Comparison of ENCODE assay signal across 19 cellular contexts in genomic region chr20:36153204-36153603, GRCh38. TPM values are rescaled to one million over a fixed set of nuclear protein-coding genes. Genes with fewer than 3 reads are reported as not detected.
DNase-seq lines count a peak whose midpoint lies in the region; ATAC-seq and TF ChIP-seq lines count a peak whose summit lies in the region.
"Had no signal": no experiment of that assay in that cellular context is flagged by ENCODE, and none has a peak within 500 bp of the region (broad histone marks: within the 10 kb centered on the region; RNA-seq: fewer than 3 reads in every experiment).

No MANE protein-coding gene starts in this region.

- H3K27ac ChIP-seq in GM23338 (ENCODE audit: low read depth), result no peak overlapping the region
- peak overlapping the region; percentile 93 for H3K27ac ChIP-seq in layer of hippocampus (ENCODE audit: low read depth, low read length)
- H3K27ac ChIP-seq in stomach smooth muscle (ENCODE audit: low read length), result peak overlapping the region; percentile 11
- no peak overlapping the region for H3K27ac ChIP-seq in foreskin keratinocyte
- H3K27ac ChIP-seq: brain microvascular endothelial cell, HL-60, KMS-11, SK-N-MC had no signal

- no peak overlapping the region for H3K4me3 ChIP-seq in GM23338
- H3K4me3 ChIP-seq in stomach smooth muscle (ENCODE audit: low read length in 2 of 2), result peak overlapping the region in 1 of 2 donors; percentile 1

- H3K4me1 ChIP-seq in GM23338 (ENCODE audit: insufficient read depth), result peaks cover 11% of the 10 kb centered on the region
- peaks cover 40% of the 10 kb centered on the region for H3K4me1 ChIP-seq in stomach smooth muscle (ENCODE audit: control insufficient read depth, insufficient read depth, low read length)
- H3K4me1 ChIP-seq in foreskin keratinocyte, result no peaks in the 10 kb centered on the region

- DNase-seq in GM23338 (ENCODE audit: low spot score) (no peak), foreskin keratinocyte (no peak), HEK293T (ENCODE audit: extremely low spot score) (no peak)
- no peak for DNase-seq in activated T-helper 1 cell treated with anti-CD3 and anti-CD28 coated beads, Interleukin-12 subunit alpha, Interleukin-12 subunit beta, Interleukin-2, Interleukin-4 antibody, amounts not matched to agents 30 ng/mL and 10 ng/mL and 1 ng/mL, durations not matched to agents 14 hours and 24 hours and 36 hours (ENCODE audit: low spot score)
- DNase-seq: activated CD4-positive, alpha-beta T cell treated with anti-CD3 and anti-CD28 coated beads, Interleukin-2, amount 10 ng/mL, durations not matched to agents 24 days and 14 days; activated naive CD4-positive, alpha-beta T cell treated with Interleukin-2 at 50 U/mL for 16 hours; AML-193; brain microvascular endothelial cell; DMS 273 treated with DMSO at 0.1 percent for 48 hours; GF-D8; kidney glomerular epithelial cell; NCI-H1048; NCI-H2081 treated with DMSO at 0.1 percent for 48 hours had no signal

- CTCF ChIA-PET in HEK293T (lab: Yijun Ruan, JAX), result interaction anchor here (0.9 kb wide), 1 partner anchor 49 kb away, joined by 3 read pairs; no protein-coding TSS in a partner anchor

- H3K9me3 Mint-ChIP-seq in GM23338, result no peaks in the 10 kb centered on the region
- H3K9me3 Mint-ChIP-seq in activated T-helper 1 cell treated with anti-CD3 and anti-CD28 coated beads, Interleukin-12 subunit alpha, Interleukin-12 subunit beta, Interleukin-2, Interleukin-4 antibody, amounts not matched to agents 30 ng/mL and 10 ng/mL and 1 ng/mL, durations not matched to agents 14 hours and 24 hours and 36 hours, result no peaks in the 10 kb centered on the region
- H3K9me3 Mint-ChIP-seq: activated CD4-positive, alpha-beta T cell treated with anti-CD3 and anti-CD28 coated beads, Interleukin-2, amount 10 ng/mL, durations not matched to agents 24 days and 14 days had no signal

- 0 out of 2 replicates have a peak, but pooled peaks cover 4% of the 10 kb centered on the region for H4K20me1 ChIP-seq in GM23338 (replicated peaks; ENCODE audit: insufficient read depth)

- intact Hi-C loops in activated T-helper 1 cell treated with anti-CD3 and anti-CD28 coated beads, Interleukin-12 subunit alpha, Interleukin-12 subunit beta, Interleukin-2, Interleukin-4 antibody, amounts not matched to agents 30 ng/mL and 10 ng/mL and 1 ng/mL, durations not matched to agents 14 hours and 24 hours and 36 hours (cut with micrococcal nuclease), result no loop called here

- peaks cover 12% of the 10 kb centered on the region for H3K27me3 Mint-ChIP-seq in GM23338 (ENCODE audit: insufficient read depth, low read depth, poor library complexity)
- H3K27me3 Mint-ChIP-seq in activated T-helper 1 cell treated with anti-CD3 and anti-CD28 coated beads, Interleukin-12 subunit alpha, Interleukin-12 subunit beta, Interleukin-2, Interleukin-4 antibody, amounts not matched to agents 30 ng/mL and 10 ng/mL and 1 ng/mL, durations not matched to agents 14 hours and 24 hours and 36 hours (ENCODE audit: insufficient read depth), result peaks cover 31% of the 10 kb centered on the region

- no peak overlapping the region for H3K9ac ChIP-seq in stomach smooth muscle (ENCODE audit: low read length in 2 of 2)

- no peak for TF ChIP-seq CTCF in GM23338 (conservative IDR thresholded peaks at IDR 0.05; ENCODE audit: low read depth in 2 of 2)
- TF ChIP-seq CTCF in foreskin keratinocyte (conservative IDR thresholded peaks at IDR 0.05), result no peak

- ATAC-seq in GM23338, result no peak
- ATAC-seq in foreskin keratinocyte, result no peak
- no peak for ATAC-seq in GM19395 (IDR thresholded peaks at IDR 0.05; ENCODE audit: unreplicated experiment)

- H3K9me2 ChIP-seq in GM23338 (ENCODE audit: insufficient read depth), result no peaks in the 10 kb centered on the region

- no peak overlapping the region for H3K4me2 ChIP-seq in GM23338

- no peaks in the 10 kb centered on the region for H3K36me3 Mint-ChIP-seq in GM23338 (ENCODE audit: low read depth)
- H3K36me3 Mint-ChIP-seq in activated T-helper 1 cell treated with anti-CD3 and anti-CD28 coated beads, Interleukin-12 subunit alpha, Interleukin-12 subunit beta, Interleukin-2, Interleukin-4 antibody, amounts not matched to agents 30 ng/mL and 10 ng/mL and 1 ng/mL, durations not matched to agents 14 hours and 24 hours and 36 hours (ENCODE audit: low read depth), result no peaks in the 10 kb centered on the region

- H3K27me3 ChIP-seq in GM23338 (ENCODE audit: insufficient read depth) (no peaks in the 10 kb centered on the region), layer of hippocampus (ENCODE audit: control insufficient read depth, insufficient read depth, low read length) (no peaks in the 10 kb centered on the region), stomach smooth muscle (ENCODE audit: control insufficient read depth in 1 of 2, insufficient read depth in 2 of 2, low read length in 2 of 2) (no peaks in the 10 kb centered on the region), foreskin keratinocyte (peaks cover 49% of the 10 kb centered on the region)
- H3K27me3 ChIP-seq: brain microvascular endothelial cell had no signal

- H3K4me3 Mint-ChIP-seq in GM23338, result peak overlapping the region; percentile 52
- H3K4me3 Mint-ChIP-seq in activated T-helper 1 cell treated with anti-CD3 and anti-CD28 coated beads, Interleukin-12 subunit alpha, Interleukin-12 subunit beta, Interleukin-2, Interleukin-4 antibody, amounts not matched to agents 30 ng/mL and 10 ng/mL and 1 ng/mL, durations not matched to agents 14 hours and 24 hours and 36 hours, result peak overlapping the region; percentile 6
- H3K4me3 Mint-ChIP-seq: activated CD4-positive, alpha-beta T cell treated with anti-CD3 and anti-CD28 coated beads, Interleukin-2, amount 10 ng/mL, durations not matched to agents 24 days and 14 days had no signal

- no peak overlapping the region for H2AFZ ChIP-seq in GM23338

- H3K4me1 Mint-ChIP-seq in GM23338, result peaks cover 15% of the 10 kb centered on the region
- H3K4me1 Mint-ChIP-seq in activated T-helper 1 cell treated with anti-CD3 and anti-CD28 coated beads, Interleukin-12 subunit alpha, Interleukin-12 subunit beta, Interleukin-2, Interleukin-4 antibody, amounts not matched to agents 30 ng/mL and 10 ng/mL and 1 ng/mL, durations not matched to agents 14 hours and 24 hours and 36 hours (ENCODE audit: low read depth), result no peaks in the 10 kb centered on the region

- no peak overlapping the region for H3K27ac Mint-ChIP-seq in GM23338
- H3K27ac Mint-ChIP-seq in activated T-helper 1 cell treated with anti-CD3 and anti-CD28 coated beads, Interleukin-12 subunit alpha, Interleukin-12 subunit beta, Interleukin-2, Interleukin-4 antibody, amounts not matched to agents 30 ng/mL and 10 ng/mL and 1 ng/mL, durations not matched to agents 14 hours and 24 hours and 36 hours, result no peak overlapping the region
- H3K27ac Mint-ChIP-seq: activated CD4-positive, alpha-beta T cell treated with anti-CD3 and anti-CD28 coated beads, Interleukin-2, amount 10 ng/mL, durations not matched to agents 24 days and 14 days had no signal

- no peaks in the 10 kb centered on the region for H3K9me3 ChIP-seq in stomach smooth muscle (ENCODE audit: control insufficient read depth in 2 of 2, low read length in 2 of 2)

- H3K79me2 ChIP-seq in GM23338 (replicated peaks; ENCODE audit: insufficient read depth), result peaks cover 4% of the 10 kb centered on the region; the same call in 1 of the 2 replicates

- no peaks in the 10 kb centered on the region for H3K36me3 ChIP-seq in GM23338 (ENCODE audit: insufficient read depth)
- H3K36me3 ChIP-seq in stomach smooth muscle (ENCODE audit: control insufficient read depth in 2 of 2, insufficient read depth in 2 of 2, low read length in 2 of 2), result no peaks in the 10 kb centered on the region
- H3K36me3 ChIP-seq: brain microvascular endothelial cell had no signal

- POLR2A ChIA-PET in HEK293T (lab: Yijun Ruan, JAX), result no interaction called here

- no peaks in the 10 kb centered on the region for H3F3A ChIP-seq in GM23338 (replicated peaks; ENCODE audit: low read depth)

TF ChIP-seq in GM23338, 12 proteins besides CTCF, POLR2A, EP300 and RAD21:
- TF ChIP-seq JUNB (IDR thresholded peaks at IDR 0.05; ENCODE audit: unreplicated experiment) (no peak), ZNF331 (CRISPR knock-in tag; IDR thresholded peaks at IDR 0.05; ENCODE audit: low read depth) (no peak)
TF ChIP-seq in GM23338: peak in this region for 0.

TF ChIP-seq in HEK293T, 16 proteins besides CTCF, POLR2A, EP300 and RAD21:
- TF ChIP-seq FOXM1 (IDR thresholded peaks at IDR 0.05; ENCODE audit: borderline replicate concordance) (no peak), TARDBP (IDR thresholded peaks at IDR 0.05) (no peak), FOXA1 (IDR thresholded peaks at IDR 0.05) (no peak), BHLHE40 (IDR thresholded peaks at IDR 0.05; ENCODE audit: borderline replicate concordance) (no peak), SUZ12 (IDR thresholded peaks at IDR 0.05) (no peak), ZNF384 (IDR thresholded peaks at IDR 0.05) (no peak), FOXK2 (IDR thresholded peaks at IDR 0.05) (no peak), SP1 (IDR thresholded peaks at IDR 0.05) (no peak), L3MBTL2 (conservative IDR thresholded peaks at IDR 0.05) (no peak), LEF1 (IDR thresholded peaks at IDR 0.05; ENCODE audit: borderline replicate concordance) (no peak), HDGF (IDR thresholded peaks at IDR 0.05; ENCODE audit: borderline replicate concordance) (no peak), CTBP1 (IDR thresholded peaks at IDR 0.05; ENCODE audit: borderline replicate concordance) (no peak)

RNA-seq across cellular contexts. Expression of gene EPB41L1, which starts 1.3 kb away (rescaled TPM):
- 33.1 and 48.7 TPM in 2 replicates for total RNA-seq in GM23338 (2014; rRNA removed; shearing (Covaris generic))
- polyA plus RNA-seq in GM23338 (2016; fragmentation: Nextera tagmentation; extraction: Ambion mirVana) (24.1 and 29.9 TPM in 2 replicates), foreskin keratinocyte (0.50 and 0.69 TPM in 2 replicates)
- total RNA-seq in activated T-helper 1 cell treated with anti-CD3 and anti-CD28 coated beads, Interleukin-12 subunit alpha, Interleukin-12 subunit beta, Interleukin-2, Interleukin-4 antibody, amounts not matched to agents 30 ng/mL and 10 ng/mL and 1 ng/mL, durations not matched to agents 14 hours and 24 hours and 36 hours, result 0.23 TPM in 1 of 2 replicates, not detected in the other
- 1.5 and 2.0 TPM in 2 replicates for total RNA-seq in foreskin keratinocyte

Comparison
In these comparisons a context has a peak if more than half of its experiments do, and no peak if none do; other contexts are left out.
1. H3K27ac ChIP-seq: peak in layer of hippocampus (single experiment) and stomach smooth muscle (single experiment); none in GM23338 (single experiment) and foreskin keratinocyte (single experiment).
2. RNA of gene EPB41L1, which starts 1.3 kb away (total RNA-seq): 33.1 to 48.7 TPM in GM23338; 1.5 to 2.0 TPM in foreskin keratinocyte and 0.23 TPM in activated T-helper 1 cell treated with anti-CD3 and anti-CD28 coated beads, Interleukin-12 subunit alpha, Interleukin-12 subunit beta, Interleukin-2, Interleukin-4 antibody, amounts not matched to agents 30 ng/mL and 10 ng/mL and 1 ng/mL, durations not matched to agents 14 hours and 24 hours and 36 hours; every median in the first group is over 10 times any median in the second.